Comparison of ENCODE assay signal across 8 cellular contexts in the genomic region with DNA sequence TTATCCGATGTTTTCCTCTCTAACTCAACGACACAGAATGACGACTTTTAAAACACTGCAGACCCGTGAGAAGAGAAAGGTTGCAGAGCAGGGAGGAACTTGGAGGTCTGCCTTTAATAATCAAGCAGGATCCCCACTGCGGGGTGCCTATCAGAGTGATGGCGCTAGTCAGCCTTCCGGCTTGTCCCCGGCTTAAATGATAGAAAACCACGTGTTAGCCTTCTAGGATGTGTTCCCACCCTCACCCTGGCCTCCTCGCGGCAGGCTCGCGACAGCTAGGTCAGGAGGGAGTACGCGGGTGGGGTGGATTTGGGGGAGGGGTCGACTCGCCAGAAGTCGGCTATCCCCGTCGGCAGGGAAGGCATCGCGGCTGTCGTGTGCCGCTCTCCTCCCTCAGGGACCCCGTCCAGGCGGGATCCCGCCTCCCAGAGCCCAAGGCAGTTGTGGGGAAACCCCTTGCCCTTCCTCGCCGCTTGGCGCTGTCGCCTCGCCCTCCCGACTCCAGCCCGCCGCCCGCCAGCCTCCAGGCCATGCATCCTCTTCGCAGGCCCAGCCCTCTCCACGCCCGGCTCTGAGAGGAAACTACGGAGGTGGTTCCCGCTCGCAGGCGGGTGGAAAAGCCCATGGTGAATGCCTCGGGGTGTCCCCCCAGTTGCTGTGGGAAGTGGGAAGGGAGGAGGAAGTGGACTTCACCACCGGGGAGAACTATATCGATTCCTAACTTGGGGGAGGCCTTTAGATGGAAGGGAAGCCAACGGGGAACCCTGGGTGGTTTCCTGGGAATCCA. TPM values are rescaled to one million over a fixed set of nuclear protein-coding genes. Genes with fewer than 3 reads are reported as not detected.
DNase-seq lines count a peak whose midpoint lies in the region; ATAC-seq lines count a peak whose summit lies in the region.

No MANE protein-coding gene starts in this region.

- no peaks in the 10 kb centered on the region for H3K9me3 Mint-ChIP-seq in activated CD4-positive, alpha-beta memory T cell treated with anti-CD3 and anti-CD28 coated beads, Interleukin-2, amount 10 ng/mL, durations not matched to agents 7 days and 5 days
- H3K9me3 Mint-ChIP-seq in memory B cell = no peaks in the 10 kb centered on the region

- H4K20me1 ChIP-seq in BLaER1 treated with 17β-estradiol and CSF1 and Interleukin-3, amounts not matched to agents 10 nM and 100 nM = peaks cover 10 to 35% (median 23%) of the 10 kb centered on the region in 11 experiments; a peak in 16 of 22 replicates

- H3K4me2 ChIP-seq in BLaER1 treated with 17β-estradiol and CSF1 and Interleukin-3, amounts not matched to agents 10 nM and 100 nM = peak overlapping the region; percentile 78 to 98 (median 91)

- H3K27ac Mint-ChIP-seq in activated CD4-positive, alpha-beta memory T cell treated with anti-CD3 and anti-CD28 coated beads, Interleukin-2, amount 10 ng/mL, durations not matched to agents 7 days and 5 days = peak overlapping the region; percentile 96
- peak overlapping the region; percentile 98 for H3K27ac Mint-ChIP-seq in memory B cell

- H3K36me3 ChIP-seq in BLaER1 treated with 17β-estradiol and CSF1 and Interleukin-3, amounts not matched to agents 10 nM and 100 nM = peaks cover 0 to 27% (median 13%) of the 10 kb centered on the region in 11 experiments; a peak in 13 of 22 replicates

- H3K4me3 ChIP-seq in BLaER1 treated with 17β-estradiol and CSF1 and Interleukin-3, amounts not matched to agents 10 nM and 100 nM = peak overlapping the region; percentile 88 to 100 (median 98)

- no peaks in the 10 kb centered on the region for H3K9me3 ChIP-seq in BLaER1 treated with 17β-estradiol and CSF1 and Interleukin-3, amounts not matched to agents 10 nM and 100 nM (replicated peaks in 1 of 11)

- peaks cover 34 to 48% (median 44%) of the 10 kb centered on the region in 10 experiments for H3K4me1 ChIP-seq in BLaER1 treated with 17β-estradiol and CSF1 and Interleukin-3, amounts not matched to agents 10 nM and 100 nM

- H3K27ac ChIP-seq in BLaER1 treated with 17β-estradiol and CSF1 and Interleukin-3, amounts not matched to agents 10 nM and 100 nM = peak overlapping the region; percentile 98 to 100 (median 99)

- H3K36me3 Mint-ChIP-seq in activated CD4-positive, alpha-beta memory T cell treated with anti-CD3 and anti-CD28 coated beads, Interleukin-2, amount 10 ng/mL, durations not matched to agents 7 days and 5 days (ENCODE audit: low read depth) = peaks cover 10% of the 10 kb centered on the region
- no peaks in the 10 kb centered on the region for H3K36me3 Mint-ChIP-seq in memory B cell

- peaks cover 22% of the 10 kb centered on the region for H3K4me1 Mint-ChIP-seq in activated CD4-positive, alpha-beta memory T cell treated with anti-CD3 and anti-CD28 coated beads, Interleukin-2, amount 10 ng/mL, durations not matched to agents 7 days and 5 days
- H3K4me1 Mint-ChIP-seq in memory B cell = peaks cover 15% of the 10 kb centered on the region

- H3K4me3 Mint-ChIP-seq in activated CD4-positive, alpha-beta memory T cell treated with anti-CD3 and anti-CD28 coated beads, Interleukin-2, amount 10 ng/mL, durations not matched to agents 7 days and 5 days = peak overlapping the region; percentile 95
- H3K4me3 Mint-ChIP-seq in memory B cell = peak overlapping the region; percentile 95

- peak overlapping the region; percentile 95 to 99 (median 99) for H3K9ac ChIP-seq in BLaER1 treated with 17β-estradiol and CSF1 and Interleukin-3, amounts not matched to agents 10 nM and 100 nM

- no peaks in the 10 kb centered on the region for H3K27me3 ChIP-seq in BLaER1 treated with 17β-estradiol and CSF1 and Interleukin-3, amounts not matched to agents 10 nM and 100 nM

- H3K27me3 Mint-ChIP-seq in activated CD4-positive, alpha-beta memory T cell treated with anti-CD3 and anti-CD28 coated beads, Interleukin-2, amount 10 ng/mL, durations not matched to agents 7 days and 5 days = peaks cover 5% of the 10 kb centered on the region
- H3K27me3 Mint-ChIP-seq in memory B cell = no peaks in the 10 kb centered on the region

- DNase-seq in NCI-H748 treated with DMSO at 0.1 percent for 48 hours (lab: John Stamatoyannopoulos, UW) (peak; percentile 64), memory B cell (ENCODE audit: low spot score in 2 of 2) (peak; percentile 44 to 58)
- DNase-seq in activated CD4-positive, alpha-beta memory T cell treated with anti-CD3 and anti-CD28 coated beads, Interleukin-2, amount 10 ng/mL, durations not matched to agents 7 days and 5 days = peak; percentile 73
- DNase-seq in effector CD4-positive, alpha-beta T cell = peak; percentile 49
- DNase-seq in stimulated activated CD8-positive, alpha-beta memory T cell treated with anti-CD3 and anti-CD28 coated beads, Interleukin-12 subunit alpha, Interleukin-12 subunit beta, amount 100 ng/mL, for 24 hours (ENCODE audit: extremely low read depth) = peak; percentile 56

- ATAC-seq in GM19324 (IDR thresholded peaks at IDR 0.05; ENCODE audit: low FRiP score, unreplicated experiment) = peak; percentile 13
- peak; percentile 25 for ATAC-seq in HG03520 (IDR thresholded peaks at IDR 0.05; ENCODE audit: unreplicated experiment)
- peak; percentile 11 for ATAC-seq in memory B cell (ENCODE audit: low read depth)

- POLR2A ChIA-PET in activated CD4-positive, alpha-beta memory T cell treated with anti-CD3 and anti-CD28 coated beads, Interleukin-2, amount 10 ng/mL, durations not matched to agents 7 days and 5 days (lab: Charles Lee) = interaction anchor here (0.9 to 3.9 kb wide), 8 partner anchors 35 to 631 kb away, joined by 3 to 39 read pairs (median 4); a partner anchor contains a TSS

- CTCF ChIA-PET in activated CD4-positive, alpha-beta memory T cell treated with anti-CD3 and anti-CD28 coated beads, Interleukin-2, amount 10 ng/mL, durations not matched to agents 7 days and 5 days (lab: Charles Lee) = interaction anchor here (0.5 to 2.2 kb wide), 9 partner anchors 10 to 164 kb away, joined by 3 to 7 read pairs (median 3); a partner anchor contains a TSS

RNA-seq across cellular contexts. Expression of a gene that starts 1.1 kb away (rescaled TPM):
- total RNA-seq in activated CD4-positive, alpha-beta memory T cell treated with anti-CD3 and anti-CD28 coated beads, Interleukin-2, amount 10 ng/mL, durations not matched to agents 7 days and 5 days = 10 to 100 TPM; 74.8 to 76.8 TPM

RNA-seq across cellular contexts. Expression of a gene that starts 53.0 kb away (rescaled TPM):
- total RNA-seq in activated CD4-positive, alpha-beta memory T cell treated with anti-CD3 and anti-CD28 coated beads, Interleukin-2, amount 10 ng/mL, durations not matched to agents 7 days and 5 days = under 1 TPM; 0.03 to 0.28 TPM

Comparison
In these comparisons a context has a peak if more than half of its experiments do, and no peak if none do; other contexts are left out.
1. Peak in every context shown above with its lines: DNase-seq, ATAC-seq, H3K4me3 ChIP-seq and H3K27ac ChIP-seq.